12 cellular contexts compared by ENCODE assay signal in genomic region chr2:11553661-11554429, GRCh38. TPM values are rescaled to one million over a fixed set of nuclear protein-coding genes. Genes with fewer than 3 reads are reported as not detected.
A peak's percentile ranks its signal among the peaks of the same experiment; 100 is the strongest.
DNase-seq lines count a peak whose midpoint lies in the region; ATAC-seq and TF ChIP-seq lines count a peak whose summit lies in the region.
"Had no signal": no experiment of that assay in that cellular context is flagged by ENCODE, and none has a peak within 500 bp of the region (broad histone marks: within the 10 kb centered on the region; RNA-seq: fewer than 3 reads in every experiment).

No MANE protein-coding gene starts in this region.

- no peak for TF ChIP-seq POLR2A in ovary (IDR thresholded peaks at IDR 0.05)

- H3K27me3 ChIP-seq in MM.1S (replicated peaks; ENCODE audit: insufficient read depth, low read length) (no peaks in the 10 kb centered on the region), ovary (no peaks in the 10 kb centered on the region)
- H3K27me3 ChIP-seq: colonic mucosa had no signal

- WGBS in ovary, 3 donors = 22 to 31% (median 28%) methylated on average over 11 of the region's 11 CpGs

- peaks cover 9% of the 10 kb centered on the region for H3F3A ChIP-seq in MM.1S (ENCODE audit: insufficient read depth, low read length)

- ATAC-seq in GM18907 (IDR thresholded peaks at IDR 0.05; ENCODE audit: unreplicated experiment) (peak; percentile 38), HG02884 (IDR thresholded peaks at IDR 0.05; ENCODE audit: unreplicated experiment) (no peak)

- no peak for TF ChIP-seq EP300 in ovary (IDR thresholded peaks at IDR 0.05)

- H3K9me2 ChIP-seq in MM.1S (replicated peaks; ENCODE audit: insufficient read depth, low read length) = no peaks in the 10 kb centered on the region

- H3K79me2 ChIP-seq in MM.1S (ENCODE audit: low read length) = no peaks in the 10 kb centered on the region

- TF ChIP-seq CTCF in MM.1S (IDR thresholded peaks at IDR 0.05; ENCODE audit: low read length) = no peak
- TF ChIP-seq CTCF in cardiac fibroblast (IDR thresholded peaks at IDR 0.05; ENCODE audit: low read depth, low read length) = no peak
- no peak for TF ChIP-seq CTCF in ovary (IDR thresholded peaks at IDR 0.05)
- TF ChIP-seq CTCF in GM13977 (IDR thresholded peaks at IDR 0.05; ENCODE audit: extremely low read depth, insufficient read depth, missing control alignments) = no peak

- peak overlapping the region; percentile 78 for H3K4me2 ChIP-seq in MM.1S (ENCODE audit: low read depth, low read length)

- peak overlapping the region; percentile 44 for H3K4me3 ChIP-seq in MM.1S (ENCODE audit: low read length)
- no peak overlapping the region for H3K4me3 ChIP-seq in cardiac fibroblast (replicated peaks in 1 of 2; ENCODE audit: low read depth in 2 of 2, low read length in 2 of 2)
- H3K4me3 ChIP-seq in ovary = no peak overlapping the region
- H3K4me3 ChIP-seq: colonic mucosa had no signal

- peak overlapping the region; percentile 34; the same call in 1 of the 2 replicates for H3K27ac ChIP-seq in MM.1S (ENCODE audit: low read length)
- peak overlapping the region; percentile 23 to 92 for H3K27ac ChIP-seq in ovary
- H3K27ac ChIP-seq: colonic mucosa had no signal

- in situ Hi-C loops in GM13977 (cut with MboI; ENCODE audit: low pct_unique_long_range_greater_than_20kb, low sequenced_read_pairs, unreplicated experiment) = no loop called here

- H3K4me1 ChIP-seq in MM.1S (ENCODE audit: low read length) = peaks cover 16% of the 10 kb centered on the region
- H3K4me1 ChIP-seq in ovary (ENCODE audit: insufficient read depth) = peaks cover 22% of the 10 kb centered on the region
- H3K4me1 ChIP-seq: colonic mucosa had no signal

- H3K9me3 ChIP-seq in MM.1S (replicated peaks; ENCODE audit: insufficient read depth, low read length) (no peaks in the 10 kb centered on the region), ovary (no peaks in the 10 kb centered on the region)
- H3K9me3 ChIP-seq: colonic mucosa had no signal

- H3K36me3 ChIP-seq in MM.1S (replicated peaks; ENCODE audit: insufficient read depth, low read length) (no peaks in the 10 kb centered on the region), ovary (no peaks in the 10 kb centered on the region)
- H3K36me3 ChIP-seq: colonic mucosa had no signal

- H4K20me1 ChIP-seq in MM.1S (ENCODE audit: insufficient read depth, low read length) = no peaks in the 10 kb centered on the region

- no peak overlapping the region; the same call in 1 of the 2 replicates for H3K9ac ChIP-seq in MM.1S (ENCODE audit: low read length)

- peak overlapping the region; percentile 33 for H2AFZ ChIP-seq in MM.1S (ENCODE audit: low read length)

- intact Hi-C loops in ovary (cut with DNase I) = loop anchor here in 1 of 4 donors (10.0 kb wide), 1 partner anchor 69 kb away; no protein-coding TSS in a partner anchor

- DNase-seq in MM.1S = peak; percentile 52
- DNase-seq in cardiac fibroblast (ENCODE audit: low read depth in 2 of 2) = peak; percentile 14 to 18
- peak; percentile 12 to 39 (median 27) for DNase-seq in ovary
- no peak for DNase-seq in NCI-H774 (lab: John Stamatoyannopoulos, UW)
- DNase-seq in stimulated activated CD4-positive, alpha-beta T cell treated with anti-CD3 and anti-CD28 coated beads, Interleukin-4, amount 100 ng/mL, for 4 hours = no peak
- DNase-seq in GM13977 (ENCODE audit: low spot score) = no peak
- DNase-seq: colonic mucosa, DMS 273 treated with DMSO at 0.1 percent for 48 hours, NCI-H748 treated with DMSO at 0.1 percent for 48 hours, occipital lobe had no signal

RNA-seq across cellular contexts. Expression of gene GREB1, which starts 20.0 kb away (rescaled TPM):
- total RNA-seq in ovary = 100 to 1,000 TPM; 219 to 723 (median 335) TPM
- 100 to 1,000 TPM; 104 to 228 TPM for polyA plus RNA-seq in ovary

Comparison
In these comparisons a context has a peak if more than half of its experiments do, and no peak if none do; other contexts are left out.
1. DNase-seq: peak in MM.1S (single experiment), cardiac fibroblast (2 of 2) and ovary (5 of 5); none in NCI-H774 (single experiment), stimulated activated CD4-positive, alpha-beta T cell treated with anti-CD3 and anti-CD28 coated beads, Interleukin-4, amount 100 ng/mL, for 4 hours (0 of 2) and GM13977 (single experiment).